Comparison of ENCODE assay signal across 10 cellular contexts in the genomic region with DNA sequence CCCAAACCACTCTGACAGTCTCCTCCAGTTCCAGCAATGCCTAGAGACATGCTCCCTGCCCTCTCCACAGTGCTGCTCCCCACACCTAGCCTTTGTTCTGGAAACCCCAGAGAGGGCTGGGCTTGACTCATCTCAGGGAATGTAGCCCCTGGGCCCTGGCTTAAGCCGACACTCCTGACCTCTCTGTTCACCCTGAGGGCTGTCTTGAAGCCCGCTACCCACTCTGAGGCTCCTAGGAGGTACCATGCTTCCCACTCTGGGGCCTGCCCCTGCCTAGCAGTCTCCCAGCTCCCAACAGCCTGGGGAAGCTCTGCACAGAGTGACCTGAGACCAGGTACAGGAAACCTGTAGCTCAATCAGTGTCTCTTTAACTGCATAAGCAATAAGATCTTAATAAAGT. TPM values are rescaled to one million over a fixed set of nuclear protein-coding genes. Genes with fewer than 3 reads are reported as not detected.
DNase-seq lines count a peak whose midpoint lies in the region; ATAC-seq and TF ChIP-seq lines count a peak whose summit lies in the region.
"Had no signal": no experiment of that assay in that cellular context is flagged by ENCODE, and none has a peak within 500 bp of the region (broad histone marks: within the 10 kb centered on the region; RNA-seq: fewer than 3 reads in every experiment).

No MANE protein-coding gene starts in this region.

- TF ChIP-seq EP300 in suprapubic skin (IDR thresholded peaks at IDR 0.05) = no peak

- no peak overlapping the region for H2AFZ ChIP-seq in mesenchymal stem cell (ENCODE audit: low read depth, low read length)

- H3K4me2 ChIP-seq in mesenchymal stem cell (ENCODE audit: low read length, poor library complexity, severe bottlenecking) = no peak overlapping the region

- H3K9me3 Mint-ChIP-seq in activated CD8-positive, alpha-beta memory T cell treated with anti-CD3 and anti-CD28 coated beads, Interleukin-2, amount 10 ng/mL, durations not matched to agents 7 days and 5 days (ENCODE audit: low read depth) = no peaks in the 10 kb centered on the region
- no peaks in the 10 kb centered on the region for H3K9me3 Mint-ChIP-seq in activated naive CD4-positive, alpha-beta T cell treated with anti-CD3 and anti-CD28 coated beads, Interleukin-2, amount 50 U/mL, for 72 hours

- peaks cover 50% of the 10 kb centered on the region for H3K4me1 Mint-ChIP-seq in activated CD8-positive, alpha-beta memory T cell treated with anti-CD3 and anti-CD28 coated beads, Interleukin-2, amount 10 ng/mL, durations not matched to agents 7 days and 5 days

- H2BK15ac ChIP-seq in mesenchymal stem cell (ENCODE audit: low read depth, poor library complexity, severe bottlenecking) = no peak overlapping the region

- 94% methylated on average over 2 of the region's 2 CpGs for WGBS in mesenchymal stem cell
- WGBS in suprapubic skin = 95% methylated on average over 2 of the region's 2 CpGs

- no peak for DNase-seq in activated CD8-positive, alpha-beta memory T cell treated with anti-CD3 and anti-CD28 coated beads, Interleukin-2, amount 10 ng/mL, durations not matched to agents 7 days and 5 days
- no peak for DNase-seq in activated CD8-positive, alpha-beta memory T cell treated with anti-CD3 and anti-CD28 coated beads, Interleukin-2, amount 50 U/mL, for 4 hours
- DNase-seq in activated naive CD4-positive, alpha-beta T cell treated with anti-CD3 and anti-CD28 coated beads, Interleukin-2, amount 50 U/mL, for 72 hours (ENCODE audit: low spot score in 2 of 2) = no peak
- DNase-seq in mesenchymal stem cell (no peak), suprapubic skin (ENCODE audit: low spot score in 2 of 2) (no peak), WERI-Rb-1 (no peak), NCI-H748 (lab: John Stamatoyannopoulos, UW; ENCODE audit: unreplicated experiment) (no peak), NCI-H446 treated with DMSO at 0.1 percent for 48 hours (lab: John Stamatoyannopoulos, UW) (no peak)
- DNase-seq: anterior cingulate cortex, NCI-H1436 had no signal

- no peaks in the 10 kb centered on the region for H3K9me3 ChIP-seq in mesenchymal stem cell (ENCODE audit: control insufficient read depth, low read length)
- no peaks in the 10 kb centered on the region for H3K9me3 ChIP-seq in suprapubic skin
- no peaks in the 10 kb centered on the region for H3K9me3 ChIP-seq in WERI-Rb-1 (ENCODE audit: severe bottlenecking)

- H3K4me3 ChIP-seq in mesenchymal stem cell (ENCODE audit: insufficient read depth in 1 of 2, low read depth in 1 of 2, low read length in 2 of 2) (no peak overlapping the region), suprapubic skin (no peak overlapping the region), WERI-Rb-1 (ENCODE audit: low read depth, low read length) (no peak overlapping the region)

- no peak overlapping the region for H2BK120ac ChIP-seq in mesenchymal stem cell (ENCODE audit: low read depth, low read length)

- peak overlapping the region; percentile 96 for H3K27ac Mint-ChIP-seq in activated CD8-positive, alpha-beta memory T cell treated with anti-CD3 and anti-CD28 coated beads, Interleukin-2, amount 10 ng/mL, durations not matched to agents 7 days and 5 days
- H3K27ac Mint-ChIP-seq in activated naive CD4-positive, alpha-beta T cell treated with anti-CD3 and anti-CD28 coated beads, Interleukin-2, amount 50 U/mL, for 72 hours = peak overlapping the region; percentile 89 to 97

- no peak for ATAC-seq in activated CD8-positive, alpha-beta memory T cell treated with anti-CD3 and anti-CD28 coated beads, Interleukin-2, amount 10 ng/mL, durations not matched to agents 7 days and 5 days
- ATAC-seq in activated naive CD4-positive, alpha-beta T cell treated with anti-CD3 and anti-CD28 coated beads, Interleukin-2, amount 50 U/mL, for 72 hours = no peak

- peak overlapping the region; percentile 44 for H3K9ac ChIP-seq in mesenchymal stem cell (ENCODE audit: low read length)

- H3K79me1 ChIP-seq in mesenchymal stem cell (replicated peaks; ENCODE audit: low read length, poor library complexity, severe bottlenecking) = peaks cover 37% of the 10 kb centered on the region

- no peak for TF ChIP-seq POLR2A in suprapubic skin (IDR thresholded peaks at IDR 0.05)

- H2AK5ac ChIP-seq in mesenchymal stem cell (ENCODE audit: low read length, severe bottlenecking) = no peak overlapping the region

- peaks cover 39% of the 10 kb centered on the region for H3K36me3 Mint-ChIP-seq in activated CD8-positive, alpha-beta memory T cell treated with anti-CD3 and anti-CD28 coated beads, Interleukin-2, amount 10 ng/mL, durations not matched to agents 7 days and 5 days
- H3K36me3 Mint-ChIP-seq in activated naive CD4-positive, alpha-beta T cell treated with anti-CD3 and anti-CD28 coated beads, Interleukin-2, amount 50 U/mL, for 72 hours = peaks cover 32 to 42% of the 10 kb centered on the region in 2 donors

- H3K14ac ChIP-seq in mesenchymal stem cell (ENCODE audit: low read length in 2 of 2) = no peak overlapping the region

- no peak for TF ChIP-seq CTCF in suprapubic skin (IDR thresholded peaks at IDR 0.05)
- no peak for TF ChIP-seq CTCF in WERI-Rb-1 (IDR thresholded peaks at IDR 0.05; ENCODE audit: low read depth, low read length)

- H3K27me3 ChIP-seq in mesenchymal stem cell (ENCODE audit: control insufficient read depth in 1 of 2, insufficient read depth in 1 of 2, low read length in 2 of 2) (no peaks in the 10 kb centered on the region), suprapubic skin (no peaks in the 10 kb centered on the region), WERI-Rb-1 (ENCODE audit: insufficient read depth, low read depth, severe bottlenecking) (no peaks in the 10 kb centered on the region)

- H4K91ac ChIP-seq in mesenchymal stem cell (ENCODE audit: low read length) = no peak overlapping the region

- no peaks in the 10 kb centered on the region for H3K27me3 Mint-ChIP-seq in activated CD8-positive, alpha-beta memory T cell treated with anti-CD3 and anti-CD28 coated beads, Interleukin-2, amount 10 ng/mL, durations not matched to agents 7 days and 5 days

- no peak overlapping the region for H2BK5ac ChIP-seq in mesenchymal stem cell (ENCODE audit: low read depth, low read length, poor library complexity, severe bottlenecking)

- H3K36me3 ChIP-seq in mesenchymal stem cell (ENCODE audit: control insufficient read depth in 1 of 2, insufficient read depth in 2 of 2, low read depth in 1 of 2, low read length in 2 of 2) (peaks cover 34 to 42% of the 10 kb centered on the region in 2 experiments), suprapubic skin (peaks cover 26% of the 10 kb centered on the region), WERI-Rb-1 (peaks cover 25% of the 10 kb centered on the region)

- CTCF ChIA-PET in activated CD8-positive, alpha-beta memory T cell treated with anti-CD3 and anti-CD28 coated beads, Interleukin-2, amount 10 ng/mL, durations not matched to agents 7 days and 5 days (lab: Charles Lee) = interaction anchor here (1.4 to 1.8 kb wide), 3 partner anchors 11 to 196 kb away, joined by 3 to 7 read pairs (median 5); partner anchors contain the start of genes SRA1 and TMCO6

- peak overlapping the region; percentile 39 for H3K4me3 Mint-ChIP-seq in activated CD8-positive, alpha-beta memory T cell treated with anti-CD3 and anti-CD28 coated beads, Interleukin-2, amount 10 ng/mL, durations not matched to agents 7 days and 5 days

- H3K27ac ChIP-seq in mesenchymal stem cell (ENCODE audit: low read length, poor library complexity, severe bottlenecking) = no peak overlapping the region
- peak overlapping the region; percentile 3 for H3K27ac ChIP-seq in suprapubic skin
- no peak overlapping the region for H3K27ac ChIP-seq in WERI-Rb-1

- no peak overlapping the region for H2BK12ac ChIP-seq in mesenchymal stem cell (ENCODE audit: low read length in 2 of 2)

- H3K18ac ChIP-seq in mesenchymal stem cell (ENCODE audit: low read depth in 1 of 2, low read length in 2 of 2) = no peak overlapping the region

- H4K8ac ChIP-seq in mesenchymal stem cell (ENCODE audit: low read length) = no peak overlapping the region

- H3K4me1 ChIP-seq in mesenchymal stem cell (ENCODE audit: control insufficient read depth, insufficient read depth, low read depth, low read length) = peaks cover 22% of the 10 kb centered on the region
- H3K4me1 ChIP-seq in suprapubic skin = peaks cover 39% of the 10 kb centered on the region

- H3K4ac ChIP-seq in mesenchymal stem cell (ENCODE audit: low read depth in 1 of 2, low read length in 2 of 2) = no peak overlapping the region

- no peak overlapping the region for H3K23ac ChIP-seq in mesenchymal stem cell (ENCODE audit: low read length in 2 of 2)

RNA-seq across cellular contexts. Expression of gene SLC35A4, which starts 4.0 kb away (rescaled TPM):
- total RNA-seq in activated CD8-positive, alpha-beta memory T cell treated with anti-CD3 and anti-CD28 coated beads, Interleukin-2, amount 10 ng/mL, durations not matched to agents 7 days and 5 days = 100 to 1,000 TPM; 100 to 101 TPM
- total RNA-seq in activated naive CD4-positive, alpha-beta T cell treated with anti-CD3 and anti-CD28 coated beads, Interleukin-2, amount 50 U/mL, for 72 hours = 10 to 100 TPM; 62.5 to 70.3 TPM
- polyA plus RNA-seq in mesenchymal stem cell (2013, experiment 1 of 2) = 70.3 TPM
- 71.3 TPM for polyA plus RNA-seq in mesenchymal stem cell (2013, experiment 2 of 2)
- total RNA-seq in suprapubic skin = 10 to 100 TPM; 30.7 to 85.0 (median 63.1) TPM

RNA-seq across cellular contexts. Expression of gene APBB3, which starts 4.3 kb away (rescaled TPM):
- 10 to 100 TPM; 20.0 to 24.8 TPM for total RNA-seq in activated CD8-positive, alpha-beta memory T cell treated with anti-CD3 and anti-CD28 coated beads, Interleukin-2, amount 10 ng/mL, durations not matched to agents 7 days and 5 days
- total RNA-seq in activated naive CD4-positive, alpha-beta T cell treated with anti-CD3 and anti-CD28 coated beads, Interleukin-2, amount 50 U/mL, for 72 hours = 10 to 100 TPM; 36.6 to 38.1 TPM
- 9.6 TPM for polyA plus RNA-seq in mesenchymal stem cell (2013, experiment 1 of 2)
- 9.5 TPM for polyA plus RNA-seq in mesenchymal stem cell (2013, experiment 2 of 2)
- 10 to 100 TPM; 14.5 to 57.9 (median 27.3) TPM for total RNA-seq in suprapubic skin

RNA-seq across cellular contexts. Expression of gene SRA1, which starts 11.4 kb away (rescaled TPM):
- 10 to 100 TPM; 37.9 to 47.3 TPM for total RNA-seq in activated CD8-positive, alpha-beta memory T cell treated with anti-CD3 and anti-CD28 coated beads, Interleukin-2, amount 10 ng/mL, durations not matched to agents 7 days and 5 days
- total RNA-seq in activated naive CD4-positive, alpha-beta T cell treated with anti-CD3 and anti-CD28 coated beads, Interleukin-2, amount 50 U/mL, for 72 hours = 10 to 100 TPM; 29.3 to 55.0 TPM
- polyA plus RNA-seq in mesenchymal stem cell (2013, experiment 1 of 2) = 48.4 TPM
- 46.7 TPM for polyA plus RNA-seq in mesenchymal stem cell (2013, experiment 2 of 2)
- 10 to 100 TPM; 15.8 to 27.7 (median 17.6) TPM for total RNA-seq in suprapubic skin

RNA-seq across cellular contexts. Expression of gene EIF4EBP3, which starts 21.2 kb away (rescaled TPM):
- total RNA-seq in activated CD8-positive, alpha-beta memory T cell treated with anti-CD3 and anti-CD28 coated beads, Interleukin-2, amount 10 ng/mL, durations not matched to agents 7 days and 5 days = 1 to 10 TPM; 7.4 to 9.0 TPM
- 10 to 100 TPM; 13.0 to 14.8 TPM for total RNA-seq in activated naive CD4-positive, alpha-beta T cell treated with anti-CD3 and anti-CD28 coated beads, Interleukin-2, amount 50 U/mL, for 72 hours
- 8.9 TPM for polyA plus RNA-seq in mesenchymal stem cell (2013, experiment 1 of 2)
- 8.2 TPM for polyA plus RNA-seq in mesenchymal stem cell (2013, experiment 2 of 2)
- 10 to 100 TPM; 19.2 to 46.1 (median 30.3) TPM for total RNA-seq in suprapubic skin
